Comparison of ENCODE assay signal across 9 cellular contexts in the genomic region with DNA sequence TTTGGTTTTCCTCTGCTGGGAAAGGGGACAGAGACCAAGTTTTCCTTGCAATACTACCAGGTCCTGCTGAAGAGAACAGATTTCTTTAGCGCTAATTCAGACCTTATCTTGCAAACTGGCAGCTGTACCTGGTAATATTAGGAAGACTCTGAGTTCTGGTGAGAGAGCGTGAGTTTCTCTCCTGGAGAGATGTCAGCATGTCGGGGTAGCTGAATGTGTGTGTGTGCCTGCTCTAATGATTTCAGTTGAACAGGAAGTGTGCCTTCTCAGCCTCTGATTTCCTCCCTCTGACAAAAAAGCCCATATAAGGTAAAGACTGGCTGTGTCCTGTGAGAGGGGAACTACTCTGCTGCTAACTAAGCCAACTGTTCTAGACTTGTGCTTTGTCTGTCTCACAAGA. TPM values are rescaled to one million over a fixed set of nuclear protein-coding genes. Genes with fewer than 3 reads are reported as not detected.
DNase-seq lines count a peak whose midpoint lies in the region; ATAC-seq and TF ChIP-seq lines count a peak whose summit lies in the region.
"Had no signal": no experiment of that assay in that cellular context is flagged by ENCODE, and none has a peak within 500 bp of the region (broad histone marks: within the 10 kb centered on the region; RNA-seq: fewer than 3 reads in every experiment).

No MANE protein-coding gene starts in this region.

- peaks cover 8 to 79% (median 55%) of the 10 kb centered on the region in 9 donors for H3K4me1 ChIP-seq in heart right ventricle

- H3K27ac Mint-ChIP-seq in activated naive CD8-positive, alpha-beta T cell = peak overlapping the region; percentile 100

- H3K36me3 Mint-ChIP-seq in activated naive CD8-positive, alpha-beta T cell = peaks cover 46% of the 10 kb centered on the region

- H3K36me3 ChIP-seq in heart right ventricle = peaks cover 0 to 69% (median 16%) of the 10 kb centered on the region in 9 donors

- intact Hi-C loops in heart right ventricle (cut with DNase I) = loop anchor here in 4 of 10 donors (2.0 to 10.0 kb wide), 6 partner anchors 30 to 101 kb away; no protein-coding TSS in a partner anchor

- 9% methylated on average over 3 of the region's 3 CpGs for WGBS in heart right ventricle, 2 donors

- H3K9me3 ChIP-seq in heart right ventricle = no peaks in the 10 kb centered on the region

- TF ChIP-seq CTCF in AG10803 (conservative IDR thresholded peaks at IDR 0.05; ENCODE audit: low read length) (no peak), heart right ventricle (IDR thresholded peaks at IDR 0.05) (no peak)

- H3K27me3 ChIP-seq in heart right ventricle = no peaks in the 10 kb centered on the region

- H3K9me3 Mint-ChIP-seq in activated naive CD8-positive, alpha-beta T cell (ENCODE audit: low read depth) = no peaks in the 10 kb centered on the region

- H3K27ac ChIP-seq in heart right ventricle = peak overlapping the region; percentile 30 to 95 (median 80)

- DNase-seq in AG10803 (ENCODE audit: low read depth) = peak; percentile 82
- DNase-seq in NOMO-1 (lab: John Stamatoyannopoulos, UW; ENCODE audit: unreplicated experiment in 2 of 2) = peak; percentile 86 to 98
- peak in 1 of 2 donors; percentile 44 for DNase-seq in heart right ventricle
- peak; percentile 97 for DNase-seq in renal cortical epithelial cell (ENCODE audit: low read depth)
- DNase-seq in T1000 (lab: John Stamatoyannopoulos, UW) = no peak

- H3K27me3 Mint-ChIP-seq in activated naive CD8-positive, alpha-beta T cell = no peaks in the 10 kb centered on the region

- peak; percentile 91 for ATAC-seq in GM18520 (IDR thresholded peaks at IDR 0.05; ENCODE audit: unreplicated experiment)
- ATAC-seq in HG02943 (IDR thresholded peaks at IDR 0.05; ENCODE audit: low read depth, unreplicated experiment) = peak; percentile 96
- peak; percentile 83 to 90 (median 86) for ATAC-seq in heart right ventricle

- H3K4me3 Mint-ChIP-seq in activated naive CD8-positive, alpha-beta T cell = peak overlapping the region; percentile 92

- peaks cover 92% of the 10 kb centered on the region for H3K4me1 Mint-ChIP-seq in activated naive CD8-positive, alpha-beta T cell (ENCODE audit: low read depth)

- no peak overlapping the region for H3K4me3 ChIP-seq in AG10803 (ENCODE audit: low read length)
- H3K4me3 ChIP-seq in heart right ventricle = peak overlapping the region in 1 of 10 donors; percentile 35

RNA-seq across cellular contexts. Expression of a gene that starts 10.3 kb away (rescaled TPM):
- under 1 TPM in 8 of 10 donors, not detected in 2; 0.14 to 0.79 (median 0.28) TPM for total RNA-seq in heart right ventricle
- polyA plus RNA-seq in heart right ventricle = under 1 TPM; 0.20 to 0.44 TPM
- total RNA-seq in renal cortical epithelial cell = 0.75 and 2.8 TPM in 2 replicates
- total RNA-seq: NCI-H460 had no signal

RNA-seq across cellular contexts. Expression of a gene that starts 12.7 kb away (rescaled TPM):
- 100 to 1,000 TPM in 1 of 10 donors, 10 to 100 TPM in 9; 28.1 to 150 (median 37.9) TPM for total RNA-seq in heart right ventricle
- polyA plus RNA-seq in heart right ventricle = 100 to 1,000 TPM; 114 to 144 TPM
- 3.0 and 14.6 TPM in 2 replicates for total RNA-seq in renal cortical epithelial cell
- total RNA-seq: NCI-H460 had no signal

RNA-seq across cellular contexts. Expression of a gene that starts 24.2 kb away (rescaled TPM):
- total RNA-seq in heart right ventricle (not detected), renal cortical epithelial cell (not detected in 2 replicates)
- polyA plus RNA-seq in heart right ventricle = not detected
- total RNA-seq: NCI-H460 had no signal
